ENCODE assay signal across 10 cellular contexts in genomic region chr2:71614976-71615768, GRCh38.
DNase-seq lines count a peak whose midpoint lies in the region; ATAC-seq and TF ChIP-seq lines count a peak whose summit lies in the region.
"Had no signal": no experiment of that assay in that cellular context is flagged by ENCODE, and none has a peak within 500 bp of the region (broad histone marks: within the 10 kb centered on the region; RNA-seq: fewer than 3 reads in every experiment).

No MANE protein-coding gene starts in this region.

- no peak overlapping the region for H3K27ac ChIP-seq in endodermal cell (ENCODE audit: low read depth, low read length)

- no peak for TF ChIP-seq POLR2A in lower leg skin (IDR thresholded peaks at IDR 0.05)

- 92 to 95% methylated on average over 5 to 9 of the region's 9 CpGs for WGBS in endodermal cell (ENCODE audit: insufficient coverage in 1 of 2, insufficient read length in 1 of 2), 2 experiments
- WGBS in lower leg skin, 2 donors: 37 to 54% methylated on average over 6 to 9 of the region's 9 CpGs

- no peak overlapping the region for H3K27ac Mint-ChIP-seq in endodermal cell
- H3K27ac Mint-ChIP-seq: T-cell had no signal

- H3K27me3 ChIP-seq in endodermal cell (ENCODE audit: control insufficient read depth, insufficient read depth, low read length, poor library complexity, severe bottlenecking): no peaks in the 10 kb centered on the region

- H3K4me3 ChIP-seq in endodermal cell (ENCODE audit: low read length): no peak overlapping the region
- H3K4me3 ChIP-seq in lower leg skin (ENCODE audit: low read depth, poor library complexity, severe bottlenecking): no peak overlapping the region

- peaks cover 4% of the 10 kb centered on the region for H3K4me1 Mint-ChIP-seq in endodermal cell
- H3K4me1 Mint-ChIP-seq: central memory CD8-positive, alpha-beta T cell; T-cell had no signal

- H3K4me1 ChIP-seq in endodermal cell (ENCODE audit: control insufficient read depth, insufficient read depth, low read length): no peaks in the 10 kb centered on the region

- no peaks in the 10 kb centered on the region for H3K9me3 ChIP-seq in endodermal cell (ENCODE audit: control insufficient read depth, low read length)

- H3K27me3 Mint-ChIP-seq in endodermal cell (ENCODE audit: insufficient read depth): no peaks in the 10 kb centered on the region
- H3K27me3 Mint-ChIP-seq: central memory CD8-positive, alpha-beta T cell had no signal

- intact Hi-C loops in lower leg skin (cut with DNase I; ENCODE audit: low total_unique reads): no loop called here

- no peaks in the 10 kb centered on the region for H3K36me3 Mint-ChIP-seq in endodermal cell (ENCODE audit: low read depth)
- H3K36me3 Mint-ChIP-seq: T-cell had no signal

- ATAC-seq in HG03045 (IDR thresholded peaks at IDR 0.05; ENCODE audit: unreplicated experiment) (no peak), HG02970 (IDR thresholded peaks at IDR 0.05; ENCODE audit: low FRiP score, unreplicated experiment) (no peak)
- ATAC-seq: T-cell had no signal

- no peak overlapping the region for H3K4me3 Mint-ChIP-seq in endodermal cell
- H3K4me3 Mint-ChIP-seq: central memory CD8-positive, alpha-beta T cell; T-cell had no signal

- DNase-seq in RPMI7951 (ENCODE audit: low read depth): peak; percentile 88
- peak; percentile 36 for DNase-seq in endodermal cell
- peak; percentile 47 to 88 for DNase-seq in lower leg skin (ENCODE audit: low spot score in 2 of 2)
- DNase-seq in superior temporal gyrus (ENCODE audit: extremely low spot score): peak; percentile 71
- DNase-seq in activated gamma-delta T cell treated with Interleukin-2 at 50 U/mL for 16 hours: no peak
- no peak for DNase-seq in HT-29 (ENCODE audit: low spot score)

- H3K36me3 ChIP-seq in endodermal cell (ENCODE audit: control insufficient read depth, insufficient read depth, low read length): no peaks in the 10 kb centered on the region

- TF ChIP-seq CTCF in endodermal cell (conservative IDR thresholded peaks at IDR 0.05): no peak
- no peak for TF ChIP-seq CTCF in lower leg skin (IDR thresholded peaks at IDR 0.05)

- H3K9me3 Mint-ChIP-seq in endodermal cell: no peaks in the 10 kb centered on the region
- H3K9me3 Mint-ChIP-seq: central memory CD8-positive, alpha-beta T cell; T-cell had no signal

- H3K9ac ChIP-seq in endodermal cell (ENCODE audit: extremely low read depth, low read length, poor library complexity, severe bottlenecking): no peak overlapping the region

Comparison
In these comparisons a context has a peak if more than half of its experiments do, and no peak if none do; other contexts are left out.
1. DNase-seq: peak in RPMI7951 (single experiment), endodermal cell (single experiment), lower leg skin (2 of 2) and superior temporal gyrus (single experiment); none in activated gamma-delta T cell treated with Interleukin-2 at 50 U/mL for 16 hours (single experiment) and HT-29 (single experiment).